ENCODE assay signal across 1 cellular context in genomic region chr2:168222095-168222494, GRCh38.
TF ChIP-seq lines count a peak whose summit lies in the region.

No MANE protein-coding gene starts in this region.

TF ChIP-seq in HepG2, 621 proteins besides CTCF, POLR2A, EP300 and RAD21:
- TF ChIP-seq ZNF276 (CRISPR knock-in tag; IDR thresholded peaks at IDR 0.05; ENCODE audit: low read depth) = no peak
- TF ChIP-seq MAFF (IDR thresholded peaks at IDR 0.05; ENCODE audit: low read depth, low read length) = 0 out of 2 replicates have a peak, but pooled peaks have one; percentile 25
- peak; percentile 46 to 51; a peak in 3 of 4 replicates for TF ChIP-seq MAFK (conservative IDR thresholded peaks at IDR 0.05 in 1 of 2, IDR thresholded peaks at IDR 0.05 in 1 of 2; ENCODE audit: low read length in 2 of 2)
- no peak for TF ChIP-seq TAF15 (IDR thresholded peaks at IDR 0.05; ENCODE audit: low read depth, low read length, poor library complexity, severe bottlenecking)
